Comparison of ENCODE assay signal across 9 cellular contexts in the genomic region with DNA sequence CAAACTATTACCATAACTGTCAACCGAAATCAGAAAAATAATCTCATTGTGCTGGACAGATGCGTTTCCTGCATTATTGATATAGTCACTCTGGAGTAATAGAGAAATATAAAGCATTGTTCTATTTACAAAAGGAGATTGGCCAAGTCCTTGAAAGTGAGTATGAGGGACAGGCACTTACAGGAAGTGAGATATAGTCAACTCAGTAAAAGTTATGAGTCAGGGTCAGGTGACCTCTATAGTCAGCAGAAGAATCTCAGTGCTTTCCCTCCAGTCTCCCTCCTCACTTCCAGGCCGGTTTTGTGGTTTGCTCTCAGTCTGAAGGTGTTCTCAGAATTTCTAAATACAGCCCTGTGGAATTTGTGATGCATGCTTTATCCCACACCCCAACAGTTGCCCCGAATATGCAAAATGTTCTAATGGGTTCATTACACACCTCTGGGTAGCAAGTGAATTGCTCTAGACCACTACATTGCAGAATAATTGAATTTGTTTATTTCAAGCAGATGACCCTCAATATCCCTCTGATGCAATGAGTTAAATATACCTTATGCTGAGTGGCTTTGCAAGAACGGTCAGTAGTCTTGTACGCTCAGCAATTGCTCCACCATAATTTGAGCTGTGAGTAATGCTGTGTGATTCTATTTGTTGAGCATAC.
DNase-seq lines count a peak whose midpoint lies in the region; ATAC-seq and TF ChIP-seq lines count a peak whose summit lies in the region.
"Had no signal": no experiment of that assay in that cellular context is flagged by ENCODE, and none has a peak within 500 bp of the region (broad histone marks: within the 10 kb centered on the region; RNA-seq: fewer than 3 reads in every experiment).

No MANE protein-coding gene starts in this region.

- peaks cover 0 to 1% (median 0%) of the 10 kb centered on the region in 3 donors for H3K27me3 Mint-ChIP-seq in CD14-positive monocyte (ENCODE audit: low read depth in 3 of 3)

- H3K4me3 ChIP-seq in GM12865 (ENCODE audit: low read depth, low read length), result no peak overlapping the region
- no peak overlapping the region for H3K4me3 ChIP-seq in kidney epithelial cell (ENCODE audit: low read depth, low read length)

- H3K36me3 ChIP-seq in kidney epithelial cell (ENCODE audit: control insufficient read depth, insufficient read depth, low read length), result peaks cover 1% of the 10 kb centered on the region

- no peaks in the 10 kb centered on the region for H3K4me1 Mint-ChIP-seq in CD14-positive monocyte

- H3K4me3 Mint-ChIP-seq in CD14-positive monocyte, result no peak overlapping the region

- DNase-seq in GM12865 (ENCODE audit: low read depth), result peak; percentile 10
- DNase-seq in RWPE1 (ENCODE audit: low spot score), result peak; percentile 55
- peak; percentile 75 for DNase-seq in kidney epithelial cell (ENCODE audit: low read depth)
- no peak for DNase-seq in CD14-positive monocyte (ENCODE audit: low spot score)
- DNase-seq in activated T-cell treated with anti-CD3 and anti-CD28 coated beads, Interleukin-2, amount 50 U/mL, for 48 hours, result no peak
- DNase-seq in NCI-H146 (lab: John Stamatoyannopoulos, UW), result no peak

- H3K9me3 Mint-ChIP-seq in CD14-positive monocyte, result no peaks in the 10 kb centered on the region

- H3K27me3 ChIP-seq in kidney epithelial cell (ENCODE audit: control insufficient read depth, insufficient read depth, low read length), result no peaks in the 10 kb centered on the region

- intact Hi-C loops in CD14-positive monocyte (cut with micrococcal nuclease), result no loop called here

- TF ChIP-seq CTCF in GM12865 (IDR thresholded peaks at IDR 0.05; ENCODE audit: insufficient read depth, low read depth, low read length, missing control alignments), result no peak
- no peak for TF ChIP-seq CTCF in RWPE1 (conservative IDR thresholded peaks at IDR 0.05; ENCODE audit: low read depth)
- TF ChIP-seq CTCF in kidney epithelial cell (IDR thresholded peaks at IDR 0.05; ENCODE audit: insufficient read depth, low read length, poor library complexity, severe bottlenecking), result no peak
- TF ChIP-seq CTCF in CD14-positive monocyte (IDR thresholded peaks at IDR 0.05), result no peak

- no peak overlapping the region for H3K27ac ChIP-seq in RWPE1
- H3K27ac ChIP-seq: HL-60 had no signal

- no peaks in the 10 kb centered on the region for H3K36me3 Mint-ChIP-seq in CD14-positive monocyte

- peak; percentile 82 for ATAC-seq in HG02588 (IDR thresholded peaks at IDR 0.05; ENCODE audit: unreplicated experiment)
- no peak for ATAC-seq in GM21447 (IDR thresholded peaks at IDR 0.05; ENCODE audit: unreplicated experiment)

- POLR2A ChIA-PET in RWPE1 (lab: Yijun Ruan, JAX; ENCODE audit: low non-redundant PET), result no interaction called here

- no peak overlapping the region for H3K27ac Mint-ChIP-seq in CD14-positive monocyte

- CTCF ChIA-PET in RWPE1 (lab: Yijun Ruan, JAX), result interaction anchor here (0.6 kb wide), 1 partner anchor 518 kb away, joined by 3 read pairs; no protein-coding TSS in a partner anchor

Comparison
In these comparisons a context has a peak if more than half of its experiments do, and no peak if none do; other contexts are left out.
1. DNase-seq: peak in GM12865 (single experiment), RWPE1 (single experiment) and kidney epithelial cell (single experiment); none in CD14-positive monocyte (single experiment), activated T-cell treated with anti-CD3 and anti-CD28 coated beads, Interleukin-2, amount 50 U/mL, for 48 hours (0 of 2) and NCI-H146 (single experiment).